ENCODE assay signal across 1 cellular context in genomic region chr15:66778716-66779115, GRCh38.
TF ChIP-seq lines count a peak whose summit lies in the region.

No MANE protein-coding gene starts in this region.

TF ChIP-seq in HCT116, 20 proteins besides CTCF, POLR2A, EP300 and RAD21 (continued from another document):
- TF ChIP-seq, protein P1, sequence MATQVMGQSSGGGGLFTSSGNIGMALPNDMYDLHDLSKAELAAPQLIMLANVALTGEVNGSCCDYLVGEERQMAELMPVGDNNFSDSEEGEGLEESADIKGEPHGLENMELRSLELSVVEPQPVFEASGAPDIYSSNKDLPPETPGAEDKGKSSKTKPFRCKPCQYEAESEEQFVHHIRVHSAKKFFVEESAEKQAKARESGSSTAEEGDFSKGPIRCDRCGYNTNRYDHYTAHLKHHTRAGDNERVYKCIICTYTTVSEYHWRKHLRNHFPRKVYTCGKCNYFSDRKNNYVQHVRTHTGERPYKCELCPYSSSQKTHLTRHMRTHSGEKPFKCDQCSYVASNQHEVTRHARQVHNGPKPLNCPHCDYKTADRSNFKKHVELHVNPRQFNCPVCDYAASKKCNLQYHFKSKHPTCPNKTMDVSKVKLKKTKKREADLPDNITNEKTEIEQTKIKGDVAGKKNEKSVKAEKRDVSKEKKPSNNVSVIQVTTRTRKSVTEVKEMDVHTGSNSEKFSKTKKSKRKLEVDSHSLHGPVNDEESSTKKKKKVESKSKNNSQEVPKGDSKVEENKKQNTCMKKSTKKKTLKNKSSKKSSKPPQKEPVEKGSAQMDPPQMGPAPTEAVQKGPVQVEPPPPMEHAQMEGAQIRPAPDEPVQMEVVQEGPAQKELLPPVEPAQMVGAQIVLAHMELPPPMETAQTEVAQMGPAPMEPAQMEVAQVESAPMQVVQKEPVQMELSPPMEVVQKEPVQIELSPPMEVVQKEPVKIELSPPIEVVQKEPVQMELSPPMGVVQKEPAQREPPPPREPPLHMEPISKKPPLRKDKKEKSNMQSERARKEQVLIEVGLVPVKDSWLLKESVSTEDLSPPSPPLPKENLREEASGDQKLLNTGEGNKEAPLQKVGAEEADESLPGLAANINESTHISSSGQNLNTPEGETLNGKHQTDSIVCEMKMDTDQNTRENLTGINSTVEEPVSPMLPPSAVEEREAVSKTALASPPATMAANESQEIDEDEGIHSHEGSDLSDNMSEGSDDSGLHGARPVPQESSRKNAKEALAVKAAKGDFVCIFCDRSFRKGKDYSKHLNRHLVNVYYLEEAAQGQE (IDR thresholded peaks at IDR 0.05; ENCODE audit: low read depth), result no peak
